In genomic region chr2:8090748-8091700, GRCh38 we compare ENCODE assay signal across 8 cellular contexts.
DNase-seq lines count a peak whose midpoint lies in the region; ATAC-seq, FAIRE-seq and TF ChIP-seq lines count a peak whose summit lies in the region.

No MANE protein-coding gene starts in this region.

- H3K36me3 Mint-ChIP-seq in immature natural killer cell: peaks cover 11 to 26% (median 22%) of the 10 kb centered on the region in 3 donors
- H3K36me3 Mint-ChIP-seq in stimulated activated naive B cell treated with anti-CD40 and anti-IgM and Interleukin-4, amounts not matched to agents 10 μg/mL and 1 μg/mL and 100 μg/mL, for 72 hours: no peaks in the 10 kb centered on the region

- peak; percentile 59 for ATAC-seq in GM21717 (IDR thresholded peaks at IDR 0.05; ENCODE audit: unreplicated experiment)
- peak; percentile 90 to 98 for ATAC-seq in stimulated activated naive B cell treated with anti-CD40 and anti-IgM and Interleukin-4, amounts not matched to agents 10 μg/mL and 1 μg/mL and 100 μg/mL, for 72 hours (replicated peaks)

- H3K27me3 Mint-ChIP-seq in immature natural killer cell (ENCODE audit: low read depth in 3 of 3): no peaks in the 10 kb centered on the region
- peaks cover 0 to 3% of the 10 kb centered on the region in 2 donors for H3K27me3 Mint-ChIP-seq in stimulated activated naive B cell treated with anti-CD40 and anti-IgM and Interleukin-4, amounts not matched to agents 10 μg/mL and 1 μg/mL and 100 μg/mL, for 72 hours

- H3K4me3 Mint-ChIP-seq in immature natural killer cell: no peak overlapping the region
- no peak overlapping the region for H3K4me3 Mint-ChIP-seq in stimulated activated naive B cell treated with anti-CD40 and anti-IgM and Interleukin-4, amounts not matched to agents 10 μg/mL and 1 μg/mL and 100 μg/mL, for 72 hours

- TF ChIP-seq POLR2A in GM12892 (IDR thresholded peaks at IDR 0.05; ENCODE audit: low read depth, low read length): no peak

- DNase-seq in CD1c-positive myeloid dendritic cell (ENCODE audit: extremely low spot score) (peak; percentile 95), NCI-H460 (ENCODE audit: extremely low read depth, low read depth) (peak; percentile 43), immature natural killer cell (peak in 2 of 3 donors; percentile 12), NCI-H128 (lab: John Stamatoyannopoulos, UW; ENCODE audit: unreplicated experiment) (no peak), GM12892 (ENCODE audit: insufficient read length) (no peak)
- peak; percentile 60 for DNase-seq in activated naive CD4-positive, alpha-beta T cell treated with anti-CD3 and anti-CD28 coated beads, Interleukin-2, amount 50 U/mL, for 16 hours
- DNase-seq in stimulated activated naive B cell treated with anti-CD40 and anti-IgM and Interleukin-4, amounts not matched to agents 10 μg/mL and 1 μg/mL and 100 μg/mL, for 72 hours: peak; percentile 19

- H3K27ac Mint-ChIP-seq in immature natural killer cell: no peak overlapping the region
- no peak overlapping the region for H3K27ac Mint-ChIP-seq in stimulated activated naive B cell treated with anti-CD40 and anti-IgM and Interleukin-4, amounts not matched to agents 10 μg/mL and 1 μg/mL and 100 μg/mL, for 72 hours

- peaks cover 0 to under 1% of the 10 kb centered on the region in 2 donors for H3K4me1 Mint-ChIP-seq in immature natural killer cell
- no peaks in the 10 kb centered on the region for H3K4me1 Mint-ChIP-seq in stimulated activated naive B cell treated with anti-CD40 and anti-IgM and Interleukin-4, amounts not matched to agents 10 μg/mL and 1 μg/mL and 100 μg/mL, for 72 hours

- H3K9me3 Mint-ChIP-seq in immature natural killer cell: no peaks in the 10 kb centered on the region
- H3K9me3 Mint-ChIP-seq in stimulated activated naive B cell treated with anti-CD40 and anti-IgM and Interleukin-4, amounts not matched to agents 10 μg/mL and 1 μg/mL and 100 μg/mL, for 72 hours: no peaks in the 10 kb centered on the region

- no peak for FAIRE-seq in GM12892 (lab: Jason Lieb, UNC)

Comparison
In these comparisons a context has a peak if more than half of its experiments do, and no peak if none do; other contexts are left out.
1. DNase-seq: peak in CD1c-positive myeloid dendritic cell (single experiment), NCI-H460 (single experiment), activated naive CD4-positive, alpha-beta T cell treated with anti-CD3 and anti-CD28 coated beads, Interleukin-2, amount 50 U/mL, for 16 hours (single experiment), immature natural killer cell (2 of 3) and stimulated activated naive B cell treated with anti-CD40 and anti-IgM and Interleukin-4, amounts not matched to agents 10 μg/mL and 1 μg/mL and 100 μg/mL, for 72 hours (single experiment); none in NCI-H128 (single experiment) and GM12892 (single experiment).